In the genomic region with DNA sequence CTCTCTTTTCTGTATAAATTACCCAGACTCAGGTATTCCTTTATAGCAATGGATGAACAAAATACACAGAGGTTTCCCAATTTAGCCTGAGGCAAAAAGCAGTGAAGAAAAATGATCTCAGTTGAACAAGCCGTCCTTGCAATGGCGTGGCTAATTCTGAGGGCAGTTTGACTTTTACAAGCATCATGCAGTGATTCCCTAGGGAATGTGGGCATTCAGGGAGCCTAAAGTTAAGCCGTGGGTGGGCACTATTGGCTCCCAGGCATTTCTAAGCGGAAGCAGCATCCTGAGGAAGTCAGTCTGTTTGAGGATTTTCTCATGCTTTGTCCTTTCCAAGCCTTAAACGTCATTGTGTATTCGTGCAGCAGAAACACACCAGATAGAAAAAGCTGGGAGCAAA, we compare ENCODE assay signal across 16 cellular contexts.
"Had no signal": no experiment of that assay in that cellular context is flagged by ENCODE, and none has a peak within 500 bp of the region (broad histone marks: within the 10 kb centered on the region; RNA-seq: fewer than 3 reads in every experiment).

No MANE protein-coding gene starts in this region.

- H3K27ac ChIP-seq: foreskin keratinocyte, stomach, upper lobe of right lung had no signal

- H3K4me1 ChIP-seq: foreskin keratinocyte, stomach, upper lobe of right lung had no signal

- H3K27me3 ChIP-seq: upper lobe of right lung had no signal

- DNase-seq: activated CD4-positive, alpha-beta T cell treated with anti-CD3 and anti-CD28 coated beads, Interleukin-2, amount 10 ng/mL, durations not matched to agents 7 days and 5 days; activated CD4-positive, CD25-positive, alpha-beta regulatory T cell; activated CD8-positive, alpha-beta memory T cell treated with anti-CD3 and anti-CD28 coated beads, Interleukin-2, amount 50 U/mL, for 48 hours; activated gamma-delta T cell; activated naive CD8-positive, alpha-beta T cell treated with anti-CD3 and anti-CD28 coated beads for 36 hours; activated T-cell treated with anti-CD3 and anti-CD28 coated beads, Interleukin-2, amount 50 U/mL, for 72 hours; foreskin keratinocyte; head of caudate nucleus; immature natural killer cell; mesendoderm; nephron progenitor cell; stimulated activated CD4-positive, alpha-beta T cell treated with anti-CD3 and anti-CD28 coated beads, Interleukin-1b, Interleukin-23, amount 100 ng/mL, for 48 hours; stomach; T-helper 2 cell; upper lobe of right lung had no signal

- H3K4me3 ChIP-seq: stomach, thoracic aorta, upper lobe of right lung had no signal

- H3K36me3 ChIP-seq: stomach, thoracic aorta, upper lobe of right lung had no signal

- H3K9me3 ChIP-seq: stomach, thoracic aorta, upper lobe of right lung had no signal
